In the genomic region with DNA sequence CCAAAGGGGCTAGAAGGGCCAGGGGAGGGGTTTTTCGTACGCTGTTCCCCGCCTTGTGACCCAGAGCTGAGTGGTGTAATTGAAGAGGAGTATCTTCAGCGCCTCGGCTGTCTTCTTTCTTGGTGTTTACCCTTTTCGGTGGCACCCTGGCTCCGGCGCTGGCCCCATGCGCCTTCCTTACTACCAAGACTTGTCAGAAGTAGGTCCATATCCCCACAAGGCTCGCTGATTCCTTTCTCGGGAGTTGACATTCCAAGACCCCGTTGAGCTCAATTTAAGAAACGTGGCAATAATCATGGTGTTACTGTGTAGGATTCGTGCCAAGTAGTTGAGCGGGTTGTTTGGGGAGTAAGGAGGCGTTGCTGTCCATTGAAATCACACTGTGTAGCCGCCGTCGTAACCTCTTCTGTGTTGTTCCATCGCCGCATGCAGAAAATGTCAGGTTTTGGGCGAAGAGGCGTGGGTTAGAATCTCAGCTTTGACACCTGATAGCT, we compare ENCODE assay signal across 8 cellular contexts. TPM values are rescaled to one million over a fixed set of nuclear protein-coding genes. Genes with fewer than 3 reads are reported as not detected.
A peak's percentile ranks its signal among the peaks of the same experiment; 100 is the strongest.
DNase-seq lines count a peak whose midpoint lies in the region; ATAC-seq and TF ChIP-seq lines count a peak whose summit lies in the region.

No MANE protein-coding gene starts in this region.

- H3K27ac Mint-ChIP-seq in activated T-helper 1 cell treated with anti-CD3 and anti-CD28 coated beads, Interleukin-12 subunit alpha, Interleukin-12 subunit beta, Interleukin-2, Interleukin-4 antibody, amounts not matched to agents 30 ng/mL and 10 ng/mL and 1 ng/mL, durations not matched to agents 14 hours and 24 hours and 36 hours = no peak overlapping the region

- peak; percentile 3 to 56 (median 36) for ATAC-seq in heart right ventricle

- TF ChIP-seq CTCF in heart right ventricle (IDR thresholded peaks at IDR 0.05) (no peak), prostate gland (IDR thresholded peaks at IDR 0.05) (no peak)

- peak; percentile 8 for DNase-seq in activated T-cell treated with anti-CD3 and anti-CD28 coated beads for 48 hours (ENCODE audit: low read depth)
- no peak for DNase-seq in activated T-cell treated with anti-CD3 and anti-CD28 coated beads, Interleukin-2, amount 50 U/mL, for 48 hours
- DNase-seq in H7 = peak; percentile 3
- DNase-seq in activated T-helper 1 cell treated with anti-CD3 and anti-CD28 coated beads, Interleukin-12 subunit alpha, Interleukin-12 subunit beta, Interleukin-2, Interleukin-4 antibody, amounts not matched to agents 30 ng/mL and 10 ng/mL and 1 ng/mL, durations not matched to agents 14 hours and 24 hours and 36 hours (ENCODE audit: low spot score) = peak; percentile 25
- peak in 1 of 2 donors; percentile 14 for DNase-seq in heart right ventricle
- DNase-seq in prostate gland (ENCODE audit: low spot score) = peak; percentile 39
- DNase-seq in epidermal melanocyte (ENCODE audit: insufficient read length, low spot score) = no peak

- intact Hi-C loops in activated T-helper 1 cell treated with anti-CD3 and anti-CD28 coated beads, Interleukin-12 subunit alpha, Interleukin-12 subunit beta, Interleukin-2, Interleukin-4 antibody, amounts not matched to agents 30 ng/mL and 10 ng/mL and 1 ng/mL, durations not matched to agents 14 hours and 24 hours and 36 hours (cut with micrococcal nuclease) = loop anchor here (1.0 to 5.0 kb wide), 6 partner anchors 217 to 1457 kb away; partner anchors contain the start of genes DEPDC1B, DIMT1, SMIM15 and ZSWIM6
- intact Hi-C loops in heart right ventricle (cut with DNase I) (loop anchor here in 3 of 10 donors (10.0 kb wide), 2 partner anchors 219 to 389 kb away; partner anchors contain the start of genes SMIM15 (in 3 of the 3) and ZSWIM6 (in 1 of the 3)), prostate gland (cut with DNase I) (loop anchor here (5.0 kb wide), 1 partner anchor 386 kb away; the partner anchor contains the start of gene ZSWIM6)

- H3K9me3 Mint-ChIP-seq in activated T-helper 1 cell treated with anti-CD3 and anti-CD28 coated beads, Interleukin-12 subunit alpha, Interleukin-12 subunit beta, Interleukin-2, Interleukin-4 antibody, amounts not matched to agents 30 ng/mL and 10 ng/mL and 1 ng/mL, durations not matched to agents 14 hours and 24 hours and 36 hours = no peaks in the 10 kb centered on the region

- no peaks in the 10 kb centered on the region for H3K36me3 ChIP-seq in H7 (replicated peaks; ENCODE audit: control insufficient read depth, insufficient read depth, low read length)
- 0 out of 2 replicates have a peak, but pooled peaks cover 1% of the 10 kb centered on the region for H3K36me3 ChIP-seq in KOPT-K1 (ENCODE audit: insufficient read depth, low read length)
- peaks cover 0 to 2% (median 0%) of the 10 kb centered on the region in 9 donors for H3K36me3 ChIP-seq in heart right ventricle
- H3K36me3 ChIP-seq in prostate gland = no peaks in the 10 kb centered on the region

- no peak overlapping the region for H3K4me3 Mint-ChIP-seq in activated T-helper 1 cell treated with anti-CD3 and anti-CD28 coated beads, Interleukin-12 subunit alpha, Interleukin-12 subunit beta, Interleukin-2, Interleukin-4 antibody, amounts not matched to agents 30 ng/mL and 10 ng/mL and 1 ng/mL, durations not matched to agents 14 hours and 24 hours and 36 hours

- WGBS in heart right ventricle, 2 donors = 1 to 2% methylated on average over 23 of the region's 23 CpGs
- 1% methylated on average over 23 of the region's 23 CpGs for WGBS in prostate gland

- H3K27ac ChIP-seq in KOPT-K1 (ENCODE audit: low read depth, low read length, poor library complexity, severe bottlenecking) (peak overlapping the region; percentile 65), heart right ventricle (peak overlapping the region; percentile 14 to 86 (median 81)), prostate gland (peak overlapping the region; percentile 81 to 82)

- peaks cover 22% of the 10 kb centered on the region for H3K4me1 Mint-ChIP-seq in activated T-helper 1 cell treated with anti-CD3 and anti-CD28 coated beads, Interleukin-12 subunit alpha, Interleukin-12 subunit beta, Interleukin-2, Interleukin-4 antibody, amounts not matched to agents 30 ng/mL and 10 ng/mL and 1 ng/mL, durations not matched to agents 14 hours and 24 hours and 36 hours (ENCODE audit: low read depth)

- peaks cover 2% of the 10 kb centered on the region for H3K36me3 Mint-ChIP-seq in activated T-helper 1 cell treated with anti-CD3 and anti-CD28 coated beads, Interleukin-12 subunit alpha, Interleukin-12 subunit beta, Interleukin-2, Interleukin-4 antibody, amounts not matched to agents 30 ng/mL and 10 ng/mL and 1 ng/mL, durations not matched to agents 14 hours and 24 hours and 36 hours (ENCODE audit: low read depth)

- H3K27me3 ChIP-seq in H7 (ENCODE audit: control insufficient read depth, insufficient read depth, low read length) (peaks cover 1% of the 10 kb centered on the region; the same call in 1 of the 2 replicates), heart right ventricle (no peaks in the 10 kb centered on the region), prostate gland (replicated peaks; ENCODE audit: insufficient read depth) (no peaks in the 10 kb centered on the region)

- H3K4me1 ChIP-seq in heart right ventricle (peaks cover 6 to 32% (median 23%) of the 10 kb centered on the region in 9 donors), prostate gland (replicated peaks) (no peaks in the 10 kb centered on the region)

- H3K27me3 Mint-ChIP-seq in activated T-helper 1 cell treated with anti-CD3 and anti-CD28 coated beads, Interleukin-12 subunit alpha, Interleukin-12 subunit beta, Interleukin-2, Interleukin-4 antibody, amounts not matched to agents 30 ng/mL and 10 ng/mL and 1 ng/mL, durations not matched to agents 14 hours and 24 hours and 36 hours (ENCODE audit: insufficient read depth) = no peaks in the 10 kb centered on the region

- H3K9me3 ChIP-seq in KOPT-K1 (ENCODE audit: insufficient read depth, low read length, poor library complexity, severe bottlenecking) = no peaks in the 10 kb centered on the region
- no peaks in the 10 kb centered on the region for H3K9me3 ChIP-seq in heart right ventricle
- H3K9me3 ChIP-seq in prostate gland = no peaks in the 10 kb centered on the region

- peak; percentile 10 for TF ChIP-seq POLR2A in prostate gland (IDR thresholded peaks at IDR 0.05)

- H3K4me3 ChIP-seq in H7 (ENCODE audit: insufficient read depth, low read depth, low read length) = peak overlapping the region; percentile 78
- H3K4me3 ChIP-seq in heart right ventricle = peak overlapping the region; percentile 62 to 88 (median 74)
- H3K4me3 ChIP-seq in prostate gland = peak overlapping the region; percentile 59 to 69

RNA-seq across cellular contexts. Expression of gene NDUFAF2, which starts 0.8 kb away (rescaled TPM):
- total RNA-seq in H7 (2014; rRNA removed; shearing (Covaris generic)) = 20.8 and 30.8 TPM in 2 replicates
- 32.9 and 33.8 TPM in 2 replicates for total RNA-seq in activated T-helper 1 cell treated with anti-CD3 and anti-CD28 coated beads, Interleukin-12 subunit alpha, Interleukin-12 subunit beta, Interleukin-2, Interleukin-4 antibody, amounts not matched to agents 30 ng/mL and 10 ng/mL and 1 ng/mL, durations not matched to agents 14 hours and 24 hours and 36 hours
- total RNA-seq in heart right ventricle (10 to 100 TPM; 23.0 to 49.2 (median 29.9) TPM), prostate gland (10 to 100 TPM; 16.6 to 17.9 TPM)
- polyA plus RNA-seq in heart right ventricle = 10 to 100 TPM; 60.3 to 96.5 TPM

RNA-seq across cellular contexts. Expression of gene ERCC8, which starts 0.9 kb away (rescaled TPM):
- total RNA-seq in H7 (2014; rRNA removed; shearing (Covaris generic)) = 19.4 and 20.7 TPM in 2 replicates
- 9.8 and 10.7 TPM in 2 replicates for total RNA-seq in activated T-helper 1 cell treated with anti-CD3 and anti-CD28 coated beads, Interleukin-12 subunit alpha, Interleukin-12 subunit beta, Interleukin-2, Interleukin-4 antibody, amounts not matched to agents 30 ng/mL and 10 ng/mL and 1 ng/mL, durations not matched to agents 14 hours and 24 hours and 36 hours
- total RNA-seq in heart right ventricle = 1 to 10 TPM; 4.1 to 8.3 (median 6.8) TPM
- polyA plus RNA-seq in heart right ventricle = 1 to 10 TPM; 4.4 to 4.9 TPM
- total RNA-seq in prostate gland = 10 to 100 TPM; 12.3 to 12.5 TPM

Comparison
In these comparisons a context has a peak if more than half of its experiments do, and no peak if none do; other contexts are left out.
1. DNase-seq: peak in activated T-cell treated with anti-CD3 and anti-CD28 coated beads for 48 hours (single experiment), H7 (single experiment), activated T-helper 1 cell treated with anti-CD3 and anti-CD28 coated beads, Interleukin-12 subunit alpha, Interleukin-12 subunit beta, Interleukin-2, Interleukin-4 antibody, amounts not matched to agents 30 ng/mL and 10 ng/mL and 1 ng/mL, durations not matched to agents 14 hours and 24 hours and 36 hours (single experiment) and prostate gland (single experiment); none in activated T-cell treated with anti-CD3 and anti-CD28 coated beads, Interleukin-2, amount 50 U/mL, for 48 hours (0 of 2) and epidermal melanocyte (single experiment).
2. Peak in every context shown above with its lines, with median percentiles within 50 percentile points of each other: H3K4me3 ChIP-seq and H3K27ac ChIP-seq.